1 cellular context compared by ENCODE assay signal in the genomic region with DNA sequence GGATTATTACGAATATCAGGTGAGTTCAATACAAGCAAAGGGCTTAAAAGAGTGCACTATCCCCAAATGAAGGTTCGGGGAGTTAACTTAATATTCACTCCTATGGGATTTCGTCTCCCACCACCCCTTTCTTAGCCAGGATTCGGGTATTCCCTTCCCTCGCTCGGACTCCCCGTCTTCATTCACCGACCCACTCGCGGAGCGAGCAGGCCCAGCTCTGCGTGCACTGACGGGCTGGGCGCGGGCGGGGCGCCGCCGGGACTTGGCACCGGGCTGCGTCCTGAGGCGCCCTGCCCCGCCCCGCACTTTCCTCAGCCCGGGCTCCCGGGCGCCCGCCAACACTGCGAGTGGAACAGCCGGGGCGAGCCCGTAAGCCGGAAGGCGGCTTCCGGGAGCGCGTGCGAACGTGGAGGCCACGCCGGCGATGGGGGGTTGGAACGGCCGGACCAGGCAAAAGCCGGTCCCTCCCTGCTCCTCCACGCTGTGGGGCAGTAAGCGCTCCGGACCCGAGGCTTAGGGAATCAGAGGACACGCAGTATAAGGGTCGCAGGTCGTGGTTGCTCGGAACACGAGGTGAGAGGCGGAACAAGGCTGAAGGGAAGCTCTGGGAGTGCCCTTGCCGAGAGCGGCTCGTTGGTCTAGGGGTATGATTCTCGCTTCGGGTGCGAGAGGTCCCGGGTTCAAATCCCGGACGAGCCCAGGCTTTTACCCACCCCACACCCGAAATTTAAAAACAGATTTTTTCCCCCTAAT.
TF ChIP-seq lines count a peak whose summit lies in the region.

No MANE protein-coding gene starts in this region.

TF ChIP-seq in HEK293, 187 proteins besides CTCF, POLR2A, EP300 and RAD21 (continued from another document and continues in another):
- TF ChIP-seq PRDM10 (tag by site-specific recombination; IDR thresholded peaks at IDR 0.05) (peak; percentile 89), KLF7 (tag by site-specific recombination; IDR thresholded peaks at IDR 0.05; ENCODE audit: borderline replicate concordance) (peak; percentile 82; the same call in 1 of the 2 replicates), ZNF114 (tag by site-specific recombination; IDR thresholded peaks at IDR 0.05) (no peak), PBX3 (CRISPR knock-in tag; IDR thresholded peaks at IDR 0.05) (no peak; the same call in none of the 2 replicates), HOXA7 (CRISPR knock-in tag; IDR thresholded peaks at IDR 0.05; ENCODE audit: borderline replicate concordance) (no peak), ZNF514 (tag by site-specific recombination; IDR thresholded peaks at IDR 0.05) (no peak), ZNF843 (tag by site-specific recombination; IDR thresholded peaks at IDR 0.05) (peak; percentile 79), KLF8 (tag by site-specific recombination; IDR thresholded peaks at IDR 0.05) (peak; percentile 87), ZNF394 (tag by site-specific recombination; IDR thresholded peaks at IDR 0.05; ENCODE audit: borderline replicate concordance) (peak; percentile 78), ZNF266 (tag by site-specific recombination; IDR thresholded peaks at IDR 0.05; ENCODE audit: low read depth) (no peak), ZNF354C (tag by site-specific recombination; IDR thresholded peaks at IDR 0.05; ENCODE audit: borderline replicate concordance, low read depth) (no peak), ZNF211 (tag by site-specific recombination; IDR thresholded peaks at IDR 0.05; ENCODE audit: low read depth) (no peak), ZNF132 (tag by site-specific recombination; IDR thresholded peaks at IDR 0.05; ENCODE audit: borderline replicate concordance) (no peak), YY1 (tag by site-specific recombination; IDR thresholded peaks at IDR 0.05) (peak; percentile 56; the same call in 1 of the 2 replicates), SALL2 (tag by site-specific recombination; IDR thresholded peaks at IDR 0.05; ENCODE audit: borderline replicate concordance) (peak; percentile 67; the same call in 1 of the 2 replicates), ZNF510 (tag by site-specific recombination; IDR thresholded peaks at IDR 0.05; ENCODE audit: insufficient replicate concordance) (no peak), ZFP3 (tag by site-specific recombination; IDR thresholded peaks at IDR 0.05; ENCODE audit: low read depth) (no peak), ZNF529 (tag by site-specific recombination; IDR thresholded peaks at IDR 0.05; ENCODE audit: insufficient replicate concordance) (no peak), ZNF660 (tag by site-specific recombination; IDR thresholded peaks at IDR 0.05) (peak; percentile 74; the same call in 1 of the 2 replicates), ZNF416 (tag by site-specific recombination; IDR thresholded peaks at IDR 0.05) (no peak), ZNF433 (tag by site-specific recombination; IDR thresholded peaks at IDR 0.05; ENCODE audit: low read depth) (no peak), ZNF629 (tag by site-specific recombination; IDR thresholded peaks at IDR 0.05) (peak; percentile 76), ZNF501 (tag by site-specific recombination; IDR thresholded peaks at IDR 0.05) (peak; percentile 99), GLIS2 (tag by site-specific recombination; IDR thresholded peaks at IDR 0.05) (peak; percentile 81), ZNF473 (tag by site-specific recombination; IDR thresholded peaks at IDR 0.05) (no peak), ZNF335 (tag by site-specific recombination; conservative IDR thresholded peaks at IDR 0.05) (peak; percentile 95), ZNF175 (tag by site-specific recombination; IDR thresholded peaks at IDR 0.05) (no peak), ZNF692 (tag by site-specific recombination; IDR thresholded peaks at IDR 0.05) (peak; percentile 93), ZBTB26 (tag by site-specific recombination; optimal IDR thresholded peaks at IDR 0.05) (peak; percentile 96), HOXD13 (CRISPR knock-in tag; IDR thresholded peaks at IDR 0.05; ENCODE audit: borderline replicate concordance) (no peak), ZSCAN23 (tag by site-specific recombination; IDR thresholded peaks at IDR 0.05) (no peak; the same call in none of the 2 replicates), ZNF391 (tag by site-specific recombination; IDR thresholded peaks at IDR 0.05; ENCODE audit: borderline replicate concordance, low read depth) (peak; percentile 99), BCL11A (tag by site-specific recombination; IDR thresholded peaks at IDR 0.05; ENCODE audit: low read depth) (peak; percentile 21; the same call in 1 of the 2 replicates), ZNF146 (tag by site-specific recombination; IDR thresholded peaks at IDR 0.05) (no peak; the same call in 1 of the 2 replicates), ZNF785 (tag by site-specific recombination; IDR thresholded peaks at IDR 0.05) (0 out of 2 replicates have a peak, but pooled peaks have one; percentile 66), ZNF548 (tag by site-specific recombination; IDR thresholded peaks at IDR 0.05) (no peak; the same call in 1 of the 2 replicates), ZNF274 (IDR thresholded peaks at IDR 0.05; ENCODE audit: low read length) (no peak), ZNF274 (tag by site-specific recombination; IDR thresholded peaks at IDR 0.05; ENCODE audit: borderline replicate concordance) (no peak), ZNF138 (tag by site-specific recombination; IDR thresholded peaks at IDR 0.05; ENCODE audit: borderline replicate concordance) (no peak), REPIN1 (tag by site-specific recombination; IDR thresholded peaks at IDR 0.05; ENCODE audit: low read depth) (no peak; the same call in none of the 2 replicates), ZBTB20 (tag by site-specific recombination; IDR thresholded peaks at IDR 0.05) (peak; percentile 86)
- TF ChIP-seq, protein P1, sequence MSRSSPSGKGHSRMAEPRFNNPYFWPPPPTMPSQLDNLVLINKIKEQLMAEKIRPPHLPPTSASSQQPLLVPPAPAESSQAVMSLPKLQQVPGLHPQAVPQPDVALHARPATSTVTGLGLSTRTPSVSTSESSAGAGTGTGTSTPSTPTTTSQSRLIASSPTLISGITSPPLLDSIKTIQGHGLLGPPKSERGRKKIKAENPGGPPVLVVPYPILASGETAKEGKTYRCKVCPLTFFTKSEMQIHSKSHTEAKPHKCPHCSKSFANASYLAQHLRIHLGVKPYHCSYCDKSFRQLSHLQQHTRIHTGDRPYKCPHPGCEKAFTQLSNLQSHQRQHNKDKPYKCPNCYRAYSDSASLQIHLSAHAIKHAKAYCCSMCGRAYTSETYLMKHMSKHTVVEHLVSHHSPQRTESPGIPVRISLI (tag by site-specific recombination; IDR thresholded peaks at IDR 0.05), result 0 out of 2 replicates have a peak, but pooled peaks have one; percentile 42
- TF ChIP-seq, protein P2, sequence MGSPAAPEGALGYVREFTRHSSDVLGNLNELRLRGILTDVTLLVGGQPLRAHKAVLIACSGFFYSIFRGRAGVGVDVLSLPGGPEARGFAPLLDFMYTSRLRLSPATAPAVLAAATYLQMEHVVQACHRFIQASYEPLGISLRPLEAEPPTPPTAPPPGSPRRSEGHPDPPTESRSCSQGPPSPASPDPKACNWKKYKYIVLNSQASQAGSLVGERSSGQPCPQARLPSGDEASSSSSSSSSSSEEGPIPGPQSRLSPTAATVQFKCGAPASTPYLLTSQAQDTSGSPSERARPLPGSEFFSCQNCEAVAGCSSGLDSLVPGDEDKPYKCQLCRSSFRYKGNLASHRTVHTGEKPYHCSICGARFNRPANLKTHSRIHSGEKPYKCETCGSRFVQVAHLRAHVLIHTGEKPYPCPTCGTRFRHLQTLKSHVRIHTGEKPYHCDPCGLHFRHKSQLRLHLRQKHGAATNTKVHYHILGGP (tag by site-specific recombination; IDR thresholded peaks at IDR 0.05), result no peak
- TF ChIP-seq, protein P3, sequence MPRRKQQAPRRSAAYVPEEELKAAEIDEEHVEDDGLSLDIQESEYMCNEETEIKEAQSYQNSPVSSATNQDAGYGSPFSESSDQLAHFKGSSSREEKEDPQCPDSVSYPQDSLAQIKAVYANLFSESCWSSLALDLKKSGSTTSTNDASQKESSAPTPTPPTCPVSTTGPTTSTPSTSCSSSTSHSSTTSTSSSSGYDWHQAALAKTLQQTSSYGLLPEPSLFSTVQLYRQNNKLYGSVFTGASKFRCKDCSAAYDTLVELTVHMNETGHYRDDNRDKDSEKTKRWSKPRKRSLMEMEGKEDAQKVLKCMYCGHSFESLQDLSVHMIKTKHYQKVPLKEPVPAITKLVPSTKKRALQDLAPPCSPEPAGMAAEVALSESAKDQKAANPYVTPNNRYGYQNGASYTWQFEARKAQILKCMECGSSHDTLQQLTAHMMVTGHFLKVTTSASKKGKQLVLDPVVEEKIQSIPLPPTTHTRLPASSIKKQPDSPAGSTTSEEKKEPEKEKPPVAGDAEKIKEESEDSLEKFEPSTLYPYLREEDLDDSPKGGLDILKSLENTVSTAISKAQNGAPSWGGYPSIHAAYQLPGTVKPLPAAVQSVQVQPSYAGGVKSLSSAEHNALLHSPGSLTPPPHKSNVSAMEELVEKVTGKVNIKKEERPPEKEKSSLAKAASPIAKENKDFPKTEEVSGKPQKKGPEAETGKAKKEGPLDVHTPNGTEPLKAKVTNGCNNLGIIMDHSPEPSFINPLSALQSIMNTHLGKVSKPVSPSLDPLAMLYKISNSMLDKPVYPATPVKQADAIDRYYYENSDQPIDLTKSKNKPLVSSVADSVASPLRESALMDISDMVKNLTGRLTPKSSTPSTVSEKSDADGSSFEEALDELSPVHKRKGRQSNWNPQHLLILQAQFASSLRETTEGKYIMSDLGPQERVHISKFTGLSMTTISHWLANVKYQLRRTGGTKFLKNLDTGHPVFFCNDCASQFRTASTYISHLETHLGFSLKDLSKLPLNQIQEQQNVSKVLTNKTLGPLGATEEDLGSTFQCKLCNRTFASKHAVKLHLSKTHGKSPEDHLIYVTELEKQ (tag by site-specific recombination; IDR thresholded peaks at IDR 0.05; ENCODE audit: borderline replicate concordance), result peak; percentile 69; the same call in 1 of the 2 replicates
